ENCODE assay signal across 8 cellular contexts in genomic region chr22:19290400-19291217, GRCh38. TPM values are rescaled to one million over a fixed set of nuclear protein-coding genes. Genes with fewer than 3 reads are reported as not detected.
DNase-seq lines count a peak whose midpoint lies in the region; ATAC-seq and TF ChIP-seq lines count a peak whose summit lies in the region.

No MANE protein-coding gene starts in this region.

- peaks cover 24% of the 10 kb centered on the region for H3K4me1 Mint-ChIP-seq in CD8-positive, alpha-beta T cell (ENCODE audit: low read depth)

- no peaks in the 10 kb centered on the region for H3K9me3 ChIP-seq in CD8-positive, alpha-beta T cell (ENCODE audit: low read length)
- no peaks in the 10 kb centered on the region for H3K9me3 ChIP-seq in thymus (ENCODE audit: control insufficient read depth)

- no peak overlapping the region for H3K27ac ChIP-seq in CD8-positive, alpha-beta T cell (ENCODE audit: low read depth, low read length)
- H3K27ac ChIP-seq in thymus (ENCODE audit: low read depth), result no peak overlapping the region

- POLR2A ChIA-PET in CD8-positive, alpha-beta T cell (lab: Charles Lee), result no interaction called here

- H3K4me3 Mint-ChIP-seq in CD8-positive, alpha-beta T cell, result peak overlapping the region; percentile 83

- ATAC-seq in CD8-positive, alpha-beta T cell, result peak; percentile 4
- no peak for ATAC-seq in HG02885 (IDR thresholded peaks at IDR 0.05; ENCODE audit: poor library complexity, unreplicated experiment)

- H3K4me1 ChIP-seq in CD8-positive, alpha-beta T cell (ENCODE audit: insufficient read depth, low read length), result peaks cover 18% of the 10 kb centered on the region
- peaks cover 9% of the 10 kb centered on the region for H3K4me1 ChIP-seq in thymus (ENCODE audit: control insufficient read depth, insufficient read depth, low read length)

- no peak for TF ChIP-seq CTCF in CD8-positive, alpha-beta T cell (IDR thresholded peaks at IDR 0.05)

- H3K36me3 Mint-ChIP-seq in CD8-positive, alpha-beta T cell, result peaks cover 3% of the 10 kb centered on the region

- no peaks in the 10 kb centered on the region for H3K27me3 ChIP-seq in CD8-positive, alpha-beta T cell (ENCODE audit: insufficient read depth, low read length)
- peaks cover 12% of the 10 kb centered on the region for H3K27me3 ChIP-seq in thymus (ENCODE audit: control insufficient read depth, insufficient read depth)

- CTCF ChIA-PET in CD8-positive, alpha-beta T cell (lab: Charles Lee), result no interaction called here

- WGBS in thymus, result 21% methylated on average over 27 of the region's 27 CpGs

- H3K27ac Mint-ChIP-seq in CD8-positive, alpha-beta T cell, result no peak overlapping the region

- peak overlapping the region; percentile 54 for H3K4me3 ChIP-seq in CD8-positive, alpha-beta T cell (ENCODE audit: low read depth, low read length)
- H3K4me3 ChIP-seq in thymus (ENCODE audit: low read length), result peak overlapping the region; percentile 71

- no peaks in the 10 kb centered on the region for H3K9me3 Mint-ChIP-seq in CD8-positive, alpha-beta T cell

- intact Hi-C loops in CD8-positive, alpha-beta T cell (cut with DNase I, micrococcal nuclease), result loop anchor here (1.0 to 10.0 kb wide), 5 partner anchors 112 to 188 kb away; partner anchors contain the start of genes CDC45 (in 2 of the 2), DGCR2 (in 2 of the 2), ESS2 (in 2 of the 2) and SLC25A1 (in 2 of the 2)

- peaks cover 21% of the 10 kb centered on the region for H3K27me3 Mint-ChIP-seq in CD8-positive, alpha-beta T cell (ENCODE audit: low read depth)

- DNase-seq in CD8-positive, alpha-beta T cell, result peak in 2 of 7 experiments; percentile 27 to 49
- peak; percentile 43 for DNase-seq in HuH-7 (ENCODE audit: low spot score)
- peak; percentile 31 for DNase-seq in astrocyte of the hippocampus (ENCODE audit: low read depth, low spot score)
- peak; percentile 70 for DNase-seq in left kidney (ENCODE audit: low read depth, low spot score)
- no peak for DNase-seq in NCI-H2227 treated with DMSO at 0.1 percent for 48 hours (lab: John Stamatoyannopoulos, UW)
- DNase-seq in iPS-NIHi7 (ENCODE audit: extremely low spot score), result no peak

- no peaks in the 10 kb centered on the region for H3K36me3 ChIP-seq in CD8-positive, alpha-beta T cell (ENCODE audit: insufficient read depth, low read length)
- H3K36me3 ChIP-seq in thymus (ENCODE audit: control insufficient read depth, insufficient read depth), result no peaks in the 10 kb centered on the region

RNA-seq across cellular contexts. Expression of gene CLTCL1, which starts 0.9 kb away (rescaled TPM):
- total RNA-seq in CD8-positive, alpha-beta T cell, result under 1 TPM; 0.43 to 0.69 TPM
- polyA plus RNA-seq in thymus, result 30.4 TPM

Comparison
In these comparisons a context has a peak if more than half of its experiments do, and no peak if none do; other contexts are left out.
1. DNase-seq: peak in HuH-7 (single experiment), astrocyte of the hippocampus (single experiment) and left kidney (single experiment); none in NCI-H2227 treated with DMSO at 0.1 percent for 48 hours (single experiment) and iPS-NIHi7 (single experiment).